Comparison of ENCODE assay signal across 14 cellular contexts in genomic region chr17:75111777-75112176, GRCh38. TPM values are rescaled to one million over a fixed set of nuclear protein-coding genes. Genes with fewer than 3 reads are reported as not detected.
DNase-seq lines count a peak whose midpoint lies in the region; ATAC-seq and TF ChIP-seq lines count a peak whose summit lies in the region.
"Had no signal": no experiment of that assay in that cellular context is flagged by ENCODE, and none has a peak within 500 bp of the region (broad histone marks: within the 10 kb centered on the region; RNA-seq: fewer than 3 reads in every experiment).

No MANE protein-coding gene starts in this region.

- ATAC-seq in CD4-positive, alpha-beta T cell (ENCODE audit: poor library complexity) = no peak
- no peak for ATAC-seq in activated T-helper 17 cell treated with anti-CD3 and anti-CD28 coated beads, Interleukin-2, amount 50 U/mL, for 72 hours (replicated peaks)
- no peak for ATAC-seq in naive B cell (ENCODE audit: low read depth in 2 of 2)
- no peak for ATAC-seq in GM18858 (IDR thresholded peaks at IDR 0.05; ENCODE audit: unreplicated experiment)
- ATAC-seq: body of pancreas had no signal

- peak overlapping the region; percentile 5 for H3K27ac Mint-ChIP-seq in CD4-positive, alpha-beta T cell
- H3K27ac Mint-ChIP-seq in HFFc6 (no peak overlapping the region), naive B cell (peak overlapping the region in 2 of 6 donors; percentile 44 to 80)
- peak overlapping the region; percentile 77 for H3K27ac Mint-ChIP-seq in activated T-helper 17 cell treated with anti-CD3 and anti-CD28 coated beads, Interleukin-2, amount 50 U/mL, for 72 hours

- no peaks in the 10 kb centered on the region for H3K9me3 Mint-ChIP-seq in CD4-positive, alpha-beta T cell
- H3K9me3 Mint-ChIP-seq in HFFc6 (no peaks in the 10 kb centered on the region), naive B cell (no peaks in the 10 kb centered on the region)
- no peaks in the 10 kb centered on the region for H3K9me3 Mint-ChIP-seq in activated T-helper 17 cell treated with anti-CD3 and anti-CD28 coated beads, Interleukin-2, amount 50 U/mL, for 72 hours

- no peaks in the 10 kb centered on the region for H3K27me3 ChIP-seq in CD4-positive, alpha-beta T cell (ENCODE audit: control insufficient read depth, insufficient read depth, low read length)
- H3K27me3 ChIP-seq: body of pancreas, spleen, tibial nerve had no signal

- peak overlapping the region; percentile 65 for H3K4me3 Mint-ChIP-seq in CD4-positive, alpha-beta T cell
- H3K4me3 Mint-ChIP-seq in HFFc6 (peak overlapping the region; percentile 48), naive B cell (peak overlapping the region in 7 of 8 donors; percentile 17 to 89 (median 77))
- H3K4me3 Mint-ChIP-seq in activated T-helper 17 cell treated with anti-CD3 and anti-CD28 coated beads, Interleukin-2, amount 50 U/mL, for 72 hours = peak overlapping the region; percentile 90

- CTCF ChIA-PET in CD4-positive, alpha-beta T cell (lab: Charles Lee) = interaction anchor here (0.9 to 11.1 kb wide), 5 partner anchors 19 to 154 kb away, joined by 3 to 102 read pairs (median 7); partner anchors contain the start of gene NT5C

- POLR2A ChIA-PET in CD4-positive, alpha-beta T cell (lab: Charles Lee) = interaction anchor here (1.2 to 1.8 kb wide), 4 partner anchors 24 to 90 kb away, joined by 4 to 7 read pairs (median 5); partner anchors contain the start of gene SLC16A5

- no peak for TF ChIP-seq CTCF in CD4-positive, alpha-beta T cell (IDR thresholded peaks at IDR 0.05)
- no peak for TF ChIP-seq CTCF in HFFc6 (IDR thresholded peaks at IDR 0.05)

- H3K27ac ChIP-seq in CD4-positive, alpha-beta T cell (ENCODE audit: low read depth, low read length) = no peak overlapping the region
- H3K27ac ChIP-seq: body of pancreas, tibial nerve had no signal

- H3K4me1 Mint-ChIP-seq in CD4-positive, alpha-beta T cell (ENCODE audit: low read depth) = peaks cover 37% of the 10 kb centered on the region
- peaks cover 40% of the 10 kb centered on the region for H3K4me1 Mint-ChIP-seq in HFFc6 (ENCODE audit: low read depth)
- H3K4me1 Mint-ChIP-seq in activated T-helper 17 cell treated with anti-CD3 and anti-CD28 coated beads, Interleukin-2, amount 50 U/mL, for 72 hours = peaks cover 28% of the 10 kb centered on the region
- peaks cover 29 to 58% (median 52%) of the 10 kb centered on the region in 3 donors for H3K4me1 Mint-ChIP-seq in naive B cell

- intact Hi-C loops in CD4-positive, alpha-beta T cell (cut with DNase I, micrococcal nuclease) = loop anchor here in 1 of 2 experiments (10.0 kb wide), 1 partner anchor 47 kb away; no protein-coding TSS in a partner anchor

- H3K36me3 Mint-ChIP-seq in CD4-positive, alpha-beta T cell (ENCODE audit: low read depth) = peaks cover 13% of the 10 kb centered on the region
- H3K36me3 Mint-ChIP-seq in HFFc6 (ENCODE audit: low read depth) (peaks cover 8% of the 10 kb centered on the region), naive B cell (peaks cover 0 to 8% of the 10 kb centered on the region in 2 donors)
- H3K36me3 Mint-ChIP-seq in activated T-helper 17 cell treated with anti-CD3 and anti-CD28 coated beads, Interleukin-2, amount 50 U/mL, for 72 hours (ENCODE audit: low read depth) = peaks cover 28% of the 10 kb centered on the region

- no peaks in the 10 kb centered on the region for H3K9me3 ChIP-seq in CD4-positive, alpha-beta T cell (ENCODE audit: control insufficient read depth, low read length)
- H3K9me3 ChIP-seq: body of pancreas, spleen, tibial nerve had no signal

- H3K27me3 Mint-ChIP-seq in CD4-positive, alpha-beta T cell = no peaks in the 10 kb centered on the region
- H3K27me3 Mint-ChIP-seq in HFFc6 (ENCODE audit: insufficient read depth) (peaks cover 5% of the 10 kb centered on the region; the same call in 1 of the 2 replicates), naive B cell (peaks cover 0 to 3% (median 0%) of the 10 kb centered on the region in 3 donors)
- no peaks in the 10 kb centered on the region for H3K27me3 Mint-ChIP-seq in activated T-helper 17 cell treated with anti-CD3 and anti-CD28 coated beads, Interleukin-2, amount 50 U/mL, for 72 hours

- no peak for DNase-seq in CD4-positive, alpha-beta T cell
- DNase-seq in HFFc6 = no peak
- DNase-seq in naive B cell = no peak
- no peak for DNase-seq in NCI-H2081 treated with DMSO at 0.1 percent for 48 hours (lab: John Stamatoyannopoulos, UW)
- DNase-seq in NCI-H2107 treated with DMSO at 0.1 percent for 48 hours (lab: John Stamatoyannopoulos, UW; ENCODE audit: unreplicated experiment) = no peak
- DNase-seq in NCI-H2029 (lab: John Stamatoyannopoulos, UW) = no peak
- DNase-seq: activated CD8-positive, alpha-beta memory T cell treated with anti-CD3 and anti-CD28 coated beads, Interleukin-2, amount 50 U/mL, for 48 hours; body of pancreas; COR-L47; NCI-H2081; spleen had no signal

RNA-seq across cellular contexts. Expression of gene ARMC7, which starts 2.0 kb away (rescaled TPM):
- 1 to 10 TPM; 4.1 to 4.8 TPM for total RNA-seq in CD4-positive, alpha-beta T cell
- total RNA-seq in HFFc6 (2021; fragmentation: NEBNext Ultra II Directional; extraction: Animal tissue kit (Norgen Biotek cat#: 25700)) = 10 to 100 TPM in 2 of 6 experiments, 1 to 10 TPM in 4; 9.1 to 11.7 (median 9.6) TPM
- 10 to 100 TPM; 10.3 to 14.5 TPM for total RNA-seq in activated T-helper 17 cell treated with anti-CD3 and anti-CD28 coated beads, Interleukin-2, amount 50 U/mL, for 72 hours
- polyA plus RNA-seq in naive B cell (ENCODE audit: low read depth in 6 of 6) = 1 to 10 TPM; 2.0 to 6.0 (median 4.5) TPM

RNA-seq across cellular contexts. Expression of gene NT5C, which starts 19.8 kb away (rescaled TPM):
- 10 to 100 TPM; 14.1 to 16.1 TPM for total RNA-seq in CD4-positive, alpha-beta T cell
- 10 to 100 TPM; 30.4 to 41.7 (median 36.3) TPM for total RNA-seq in HFFc6 (2021; fragmentation: NEBNext Ultra II Directional; extraction: Animal tissue kit (Norgen Biotek cat#: 25700))
- 10 to 100 TPM; 56.0 to 64.9 TPM for total RNA-seq in activated T-helper 17 cell treated with anti-CD3 and anti-CD28 coated beads, Interleukin-2, amount 50 U/mL, for 72 hours
- polyA plus RNA-seq in naive B cell (ENCODE audit: low read depth in 6 of 6) = 100 to 1,000 TPM in 3 of 6 donors, 10 to 100 TPM in 3; 85.0 to 136 (median 111) TPM

RNA-seq across cellular contexts. Expression of gene SLC16A5, which starts 24.0 kb away (rescaled TPM):
- 10 to 100 TPM in 1 of 2 experiments, 1 to 10 TPM in 1; 9.2 to 11.0 TPM for total RNA-seq in CD4-positive, alpha-beta T cell
- 10 to 100 TPM; 13.9 to 25.0 (median 21.1) TPM for total RNA-seq in HFFc6 (2021; fragmentation: NEBNext Ultra II Directional; extraction: Animal tissue kit (Norgen Biotek cat#: 25700))
- total RNA-seq in activated T-helper 17 cell treated with anti-CD3 and anti-CD28 coated beads, Interleukin-2, amount 50 U/mL, for 72 hours = 10 to 100 TPM in 1 of 2 donors, 1 to 10 TPM in 1; 5.4 to 14.6 TPM
- polyA plus RNA-seq in naive B cell (ENCODE audit: low read depth in 6 of 6) = 1 to 10 TPM; 1.1 to 4.0 (median 2.1) TPM

RNA-seq across cellular contexts. Expression of gene JPT1, which starts 42.5 kb away (rescaled TPM):
- total RNA-seq in CD4-positive, alpha-beta T cell = 10 to 100 TPM; 21.3 to 25.5 TPM
- total RNA-seq in HFFc6 (2021; fragmentation: NEBNext Ultra II Directional; extraction: Animal tissue kit (Norgen Biotek cat#: 25700)) = 100 to 1,000 TPM; 236 to 276 (median 265) TPM
- 100 to 1,000 TPM; 191 to 343 TPM for total RNA-seq in activated T-helper 17 cell treated with anti-CD3 and anti-CD28 coated beads, Interleukin-2, amount 50 U/mL, for 72 hours
- polyA plus RNA-seq in naive B cell (ENCODE audit: low read depth in 6 of 6) = 10 to 100 TPM; 56.8 to 80.5 (median 72.7) TPM
